Comparison of ENCODE assay signal across 1 cellular context in the genomic region with DNA sequence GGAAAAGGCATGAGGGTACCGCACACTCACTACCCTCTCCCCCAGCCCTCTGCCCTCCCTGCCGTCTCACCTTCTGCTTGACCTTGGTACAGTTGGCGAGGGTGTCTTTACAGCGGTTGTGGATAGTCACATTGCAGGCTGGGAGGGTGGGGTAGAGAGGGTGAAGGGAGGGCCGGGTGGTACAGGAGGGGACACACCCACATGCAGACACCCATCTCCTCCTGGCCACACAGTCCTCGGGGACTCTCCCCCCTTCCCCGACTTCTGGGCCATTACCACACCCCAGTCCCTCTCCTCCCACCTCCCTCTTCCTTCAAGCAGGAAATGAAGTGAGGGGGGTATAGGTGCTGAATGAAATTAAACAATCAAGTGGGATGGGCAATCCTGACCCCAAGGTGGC.
TF ChIP-seq lines count a peak whose summit lies in the region.

No MANE protein-coding gene starts in this region.

TF ChIP-seq in endothelial cell of umbilical vein, 7 proteins besides CTCF, POLR2A, EP300 and RAD21:
- no peak for TF ChIP-seq EZH2 (IDR thresholded peaks at IDR 0.05; ENCODE audit: borderline replicate concordance, low read depth, low read length, severe bottlenecking)
- TF ChIP-seq GATA2 (IDR thresholded peaks at IDR 0.05; ENCODE audit: insufficient read depth, insufficient read length, low read depth, low read length) = no peak
- TF ChIP-seq, protein P1, sequence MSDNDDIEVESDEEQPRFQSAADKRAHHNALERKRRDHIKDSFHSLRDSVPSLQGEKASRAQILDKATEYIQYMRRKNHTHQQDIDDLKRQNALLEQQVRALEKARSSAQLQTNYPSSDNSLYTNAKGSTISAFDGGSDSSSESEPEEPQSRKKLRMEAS (IDR thresholded peaks at IDR 0.05; ENCODE audit: insufficient read depth, insufficient read length) = no peak
- no peak for TF ChIP-seq FOS (IDR thresholded peaks at IDR 0.05; ENCODE audit: borderline replicate concordance, insufficient read depth, low read length)
- no peak for TF ChIP-seq JUN (IDR thresholded peaks at IDR 0.05; ENCODE audit: borderline replicate concordance, insufficient read depth, insufficient read length, low read depth)
- no peak for TF ChIP-seq POLR2AphosphoS5 (IDR thresholded peaks at IDR 0.05; ENCODE audit: insufficient read depth, low read depth, low read length)
- no peak for TF ChIP-seq MYC (IDR thresholded peaks at IDR 0.05; ENCODE audit: low read depth, low read length)
